1 cellular context compared by ENCODE assay signal in the genomic region with DNA sequence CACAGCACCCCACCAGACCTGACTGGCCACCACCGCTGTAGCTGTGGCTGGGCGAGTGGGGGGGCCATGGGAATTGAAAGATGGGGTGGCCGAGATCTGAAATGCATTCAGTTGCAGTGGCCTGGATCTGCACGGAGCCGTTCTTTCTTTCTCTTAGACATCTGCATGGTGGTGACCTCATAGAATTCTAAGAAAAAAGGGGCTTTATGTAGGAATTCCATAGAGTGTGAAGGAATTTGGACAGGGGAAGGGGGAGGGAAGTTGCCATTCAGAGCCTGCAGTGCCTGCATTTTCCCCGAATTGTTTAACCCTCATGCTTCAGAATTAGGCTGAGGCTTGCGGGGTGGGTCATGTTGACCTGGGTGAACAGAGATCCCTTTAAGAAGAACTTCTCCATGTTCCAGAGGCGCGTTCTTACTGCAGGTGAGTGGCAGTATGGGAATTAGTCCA.
TF ChIP-seq lines count a peak whose summit lies in the region.

No MANE protein-coding gene starts in this region.

TF ChIP-seq in K562, 482 proteins besides CTCF, POLR2A, EP300 and RAD21:
- no peak for TF ChIP-seq KLF10 (CRISPR knock-in tag; IDR thresholded peaks at IDR 0.05)
- TF ChIP-seq, protein P1, sequence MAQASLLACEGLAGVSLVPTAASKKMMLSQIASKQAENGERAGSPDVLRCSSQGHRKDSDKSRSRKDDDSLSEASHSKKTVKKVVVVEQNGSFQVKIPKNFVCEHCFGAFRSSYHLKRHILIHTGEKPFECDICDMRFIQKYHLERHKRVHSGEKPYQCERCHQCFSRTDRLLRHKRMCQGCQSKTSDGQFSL (CRISPR knock-in tag; IDR thresholded peaks at IDR 0.05) = peak; percentile 54; the same call in 1 of the 2 replicates
- TF ChIP-seq, protein P1 (tag; IDR thresholded peaks at IDR 0.05) = no peak
- no peak for TF ChIP-seq SREBF2 (CRISPR knock-in tag; IDR thresholded peaks at IDR 0.05)
- TF ChIP-seq NFE2L1 (tag; IDR thresholded peaks at IDR 0.05; ENCODE audit: borderline replicate concordance, low read depth) = no peak
- no peak for TF ChIP-seq POLR2H (tag; IDR thresholded peaks at IDR 0.05; ENCODE audit: low read depth)
